Comparison of ENCODE assay signal across 1 cellular context in genomic region chr12:27332407-27333310, GRCh38.
TF ChIP-seq lines count a peak whose summit lies in the region.

BMAL2 (plus strand) TSS chr12:27332836; CDS start chr12:27333073, 237 bp downstream.

TF ChIP-seq in HepG2, 621 proteins besides CTCF, POLR2A, EP300 and RAD21 (continued from another document and continues in another):
- TF ChIP-seq CEBPB (IDR thresholded peaks at IDR 0.05; ENCODE audit: borderline replicate concordance, low read depth, low read length) (no peak), ZNF354B (CRISPR knock-in tag; IDR thresholded peaks at IDR 0.05) (no peak), ZNF773 (CRISPR knock-in tag; IDR thresholded peaks at IDR 0.05; ENCODE audit: borderline replicate concordance) (no peak), RNF219 (CRISPR knock-in tag; IDR thresholded peaks at IDR 0.05) (no peak), ATF7 (IDR thresholded peaks at IDR 0.05) (no peak), ATF7 (CRISPR knock-in tag; IDR thresholded peaks at IDR 0.05) (no peak), PCBP2 (optimal IDR thresholded peaks at IDR 0.05; ENCODE audit: low read depth, low read length, poor library complexity, severe bottlenecking) (no peak), POGZ (CRISPR knock-in tag; IDR thresholded peaks at IDR 0.05) (no peak), RERE (CRISPR knock-in tag; IDR thresholded peaks at IDR 0.05; ENCODE audit: low read depth) (no peak), PRMT3 (CRISPR knock-in tag; IDR thresholded peaks at IDR 0.05; ENCODE audit: borderline replicate concordance, low read depth) (no peak), SAP130 (CRISPR knock-in tag; IDR thresholded peaks at IDR 0.05; ENCODE audit: low read depth) (peak; percentile 45; the same call in 1 of the 2 replicates), PCBP1 (IDR thresholded peaks at IDR 0.05; ENCODE audit: borderline replicate concordance, low read depth, low read length) (no peak), CBFB (CRISPR knock-in tag; IDR thresholded peaks at IDR 0.05) (no peak), THAP9 (CRISPR knock-in tag; IDR thresholded peaks at IDR 0.05; ENCODE audit: borderline replicate concordance) (no peak), SRF (IDR thresholded peaks at IDR 0.05; ENCODE audit: low read depth, low read length) (no peak), ATF1 (CRISPR knock-in tag; IDR thresholded peaks at IDR 0.05) (no peak), SYNCRIP (IDR thresholded peaks at IDR 0.05; ENCODE audit: insufficient read depth, low read depth, low read length) (no peak), NFYC (CRISPR knock-in tag; IDR thresholded peaks at IDR 0.05) (no peak), MED1 (CRISPR knock-in tag; IDR thresholded peaks at IDR 0.05) (peak; percentile 17; the same call in 1 of the 2 replicates), ZNF333 (CRISPR knock-in tag; IDR thresholded peaks at IDR 0.05; ENCODE audit: borderline replicate concordance) (no peak), FOXK2 (IDR thresholded peaks at IDR 0.05) (no peak), ZNF674 (CRISPR knock-in tag; IDR thresholded peaks at IDR 0.05; ENCODE audit: low read depth) (no peak), DZIP1 (CRISPR knock-in tag; IDR thresholded peaks at IDR 0.05) (no peak), ZNF619 (CRISPR knock-in tag; IDR thresholded peaks at IDR 0.05) (no peak), NR2F1 (CRISPR knock-in tag; IDR thresholded peaks at IDR 0.05) (no peak), ZMYM2 (CRISPR knock-in tag; IDR thresholded peaks at IDR 0.05) (no peak), ZNF670 (CRISPR knock-in tag; IDR thresholded peaks at IDR 0.05; ENCODE audit: borderline replicate concordance) (no peak), ONECUT2 (CRISPR knock-in tag; IDR thresholded peaks at IDR 0.05) (no peak), YY1 (IDR thresholded peaks at IDR 0.05; ENCODE audit: insufficient read depth, insufficient replicate concordance, low read depth, low read length) (peak; percentile 56), ZNF513 (CRISPR knock-in tag; conservative IDR thresholded peaks at IDR 0.05) (no peak), ZC3H13 (CRISPR knock-in tag; IDR thresholded peaks at IDR 0.05) (no peak), FOXP1 (IDR thresholded peaks at IDR 0.05) (no peak), FOXP1 (CRISPR knock-in tag; IDR thresholded peaks at IDR 0.05) (no peak), SIN3B (IDR thresholded peaks at IDR 0.05; ENCODE audit: low read length) (no peak), SP2 (CRISPR knock-in tag; IDR thresholded peaks at IDR 0.05) (no peak), SIX4 (CRISPR knock-in tag; IDR thresholded peaks at IDR 0.05) (no peak), ZNF572 (CRISPR knock-in tag; IDR thresholded peaks at IDR 0.05) (no peak), NFKB2 (CRISPR knock-in tag; IDR thresholded peaks at IDR 0.05; ENCODE audit: borderline replicate concordance) (no peak), FOSL2 (CRISPR knock-in tag; IDR thresholded peaks at IDR 0.05) (no peak), KLF12 (CRISPR knock-in tag; IDR thresholded peaks at IDR 0.05; ENCODE audit: borderline replicate concordance) (0 out of 2 replicates have a peak, but pooled peaks have one; percentile 22), ZBTB38 (CRISPR knock-in tag; IDR thresholded peaks at IDR 0.05) (no peak), FUBP1 (CRISPR knock-in tag; IDR thresholded peaks at IDR 0.05; ENCODE audit: borderline replicate concordance) (no peak), ZNF446 (CRISPR knock-in tag; IDR thresholded peaks at IDR 0.05) (no peak), SMARCE1 (IDR thresholded peaks at IDR 0.05; ENCODE audit: borderline replicate concordance) (no peak), GMEB1 (CRISPR knock-in tag; IDR thresholded peaks at IDR 0.05; ENCODE audit: borderline replicate concordance) (no peak), ZNF367 (CRISPR knock-in tag; IDR thresholded peaks at IDR 0.05; ENCODE audit: borderline replicate concordance) (no peak)
